Comparison of ENCODE assay signal across 8 cellular contexts in genomic region chr21:45541221-45542039, GRCh38. TPM values are rescaled to one million over a fixed set of nuclear protein-coding genes. Genes with fewer than 3 reads are reported as not detected.
DNase-seq lines count a peak whose midpoint lies in the region; ATAC-seq, FAIRE-seq and TF ChIP-seq lines count a peak whose summit lies in the region.

No MANE protein-coding gene starts in this region.

- TF ChIP-seq POLR2A in GM18526 (IDR thresholded peaks at IDR 0.05; ENCODE audit: extremely low read depth, insufficient read length) (peak; percentile 41), GM12878 (IDR thresholded peaks at IDR 0.05; ENCODE audit: low read depth, low read length) (peak; percentile 72)

- TF ChIP-seq EP300 in GM12878 (IDR thresholded peaks at IDR 0.05; ENCODE audit: borderline replicate concordance in 1 of 2, control insufficient read depth in 1 of 2, low read depth in 2 of 2, low read length in 2 of 2): 0 out of 4 replicates have a peak, but pooled peaks of 1 of the 2 experiments have one; percentile 10

- RAD21 ChIA-PET in GM12878 (lab: Charles Lee; ENCODE audit: unreplicated experiment): no interaction called here

- TF ChIP-seq CTCF in GM12878 (IDR thresholded peaks at IDR 0.05 in 2 of 3, conservative IDR thresholded peaks at IDR 0.05 in 1 of 3; ENCODE audit: control insufficient read depth in 2 of 3, extremely low read depth in 1 of 3, insufficient read depth in 1 of 3, low read depth in 3 of 3, low read length in 3 of 3): no peak

- H3K9ac ChIP-seq in Karpas-422 (ENCODE audit: low read length) (peak overlapping the region; percentile 85), GM12878 (ENCODE audit: control insufficient read depth, insufficient read depth, low read length) (peak overlapping the region; percentile 52), iPS-18a (ENCODE audit: low read length) (peak overlapping the region; percentile 65)

- H3K4me2 ChIP-seq in Karpas-422 (ENCODE audit: low read depth, low read length, poor library complexity, severe bottlenecking): peak overlapping the region; percentile 77
- H3K4me2 ChIP-seq in GM12878 (ENCODE audit: control insufficient read depth, insufficient read depth): peak overlapping the region; percentile 95

- ATAC-seq in GM12878 (peak; percentile 78), HG02571 (IDR thresholded peaks at IDR 0.05; ENCODE audit: unreplicated experiment) (no peak)

- CTCF ChIA-PET in GM12878 (lab: Yijun Ruan, JAX): interaction anchor here (2.0 kb wide), 1 partner anchor 15 kb away, joined by 6 read pairs; no protein-coding TSS in a partner anchor

- POLR2A ChIA-PET in GM12878 (lab: Charles Lee): no interaction called here

- FAIRE-seq in GM12878 (lab: Jason Lieb, UNC): peak; percentile 80

- DNase-seq in 8988T (peak; percentile 99), Karpas-422 (peak; percentile 88), T-helper 9 cell (peak; percentile 67), GM12878 (ENCODE audit: low read depth, low spot score) (no peak)

- no peaks in the 10 kb centered on the region for H3K9me3 ChIP-seq in Karpas-422 (ENCODE audit: low read length)
- no peaks in the 10 kb centered on the region for H3K9me3 ChIP-seq in GM12878 (replicated peaks; ENCODE audit: control insufficient read depth, insufficient read depth, low read length)
- no peaks in the 10 kb centered on the region for H3K9me3 ChIP-seq in iPS-18a (ENCODE audit: control insufficient read depth, low read depth, low read length)

- H3K4me1 ChIP-seq in Karpas-422 (ENCODE audit: low read length) (peaks cover 7% of the 10 kb centered on the region), GM12878 (ENCODE audit: control insufficient read depth, insufficient read depth, low read length) (peaks cover 12% of the 10 kb centered on the region), iPS-18a (ENCODE audit: control insufficient read depth, low read depth, low read length) (no peaks in the 10 kb centered on the region)

- intact Hi-C loops in GM12878 (cut with micrococcal nuclease; ENCODE audit: unreplicated experiment): loop anchor here (10.0 kb wide), 1 partner anchor 67 kb away; no protein-coding TSS in a partner anchor

- SMC1A ChIA-PET in GM12878 (lab: Charles Lee; ENCODE audit: uncharacterized antibody, unreplicated experiment): interaction anchor here (0.9 kb wide), 1 partner anchor 15 kb away, joined by 3 read pairs; no protein-coding TSS in a partner anchor

- H3K27ac ChIP-seq in Karpas-422 (ENCODE audit: low read length) (no peak overlapping the region), GM12878 (ENCODE audit: control insufficient read depth, insufficient read depth) (peak overlapping the region; percentile 69; the same call in 1 of the 2 replicates), iPS-18a (ENCODE audit: low read length) (no peak overlapping the region), skin epidermis (peak overlapping the region; percentile 61 to 90 (median 78))

- H3K4me3 ChIP-seq in Karpas-422 (ENCODE audit: low read length): peak overlapping the region; percentile 76
- H3K4me3 ChIP-seq in GM12878: peak overlapping the region; percentile 78
- peak overlapping the region; percentile 75 for H3K4me3 ChIP-seq in iPS-18a (ENCODE audit: low read length)
- H3K4me3 ChIP-seq in skin epidermis: peak overlapping the region; percentile 53 to 80 (median 77)

- WGBS in GM12878 (ENCODE audit: insufficient coverage, insufficient replicate concordance, low lambda C conversion rate, missing lambda C conversion rate): 7% methylated on average over 41 of the region's 50 CpGs

- H3K79me2 ChIP-seq in Karpas-422 (ENCODE audit: low read length) (peaks cover 29% of the 10 kb centered on the region), GM12878 (ENCODE audit: control insufficient read depth, insufficient read depth, low read length) (peaks cover 33% of the 10 kb centered on the region)

- H3K9me2 ChIP-seq in Karpas-422 (replicated peaks; ENCODE audit: insufficient read depth, low read length): no peaks in the 10 kb centered on the region

- H3K27me3 ChIP-seq in Karpas-422 (ENCODE audit: low read length) (no peaks in the 10 kb centered on the region), GM12878 (replicated peaks in 1 of 2; ENCODE audit: control insufficient read depth in 2 of 2, insufficient read depth in 2 of 2, low read length in 1 of 2) (no peaks in the 10 kb centered on the region), iPS-18a (ENCODE audit: control insufficient read depth, insufficient read depth, low read length) (no peaks in the 10 kb centered on the region)

- in situ Hi-C loops in GM12878 (cut with MboI): no loop called here

- H4K20me1 ChIP-seq in Karpas-422 (ENCODE audit: insufficient read depth, low read depth, low read length) (no peaks in the 10 kb centered on the region), GM12878 (ENCODE audit: control insufficient read depth, insufficient read depth) (no peaks in the 10 kb centered on the region)

- H3K36me3 ChIP-seq in Karpas-422 (ENCODE audit: insufficient read depth, low read length): no peaks in the 10 kb centered on the region
- peaks cover 0 to 5% of the 10 kb centered on the region in 2 experiments; a peak in 2 of 4 replicates for H3K36me3 ChIP-seq in GM12878 (ENCODE audit: control insufficient read depth in 2 of 2, insufficient read depth in 2 of 2, low read length in 1 of 2)
- H3K36me3 ChIP-seq in iPS-18a (ENCODE audit: control insufficient read depth, low read depth, low read length): no peaks in the 10 kb centered on the region

- TF ChIP-seq RAD21 in GM12878 (IDR thresholded peaks at IDR 0.05; ENCODE audit: insufficient read depth, low read depth, low read length): no peak

- H2AFZ ChIP-seq in Karpas-422 (ENCODE audit: low read length) (no peak overlapping the region), GM12878 (ENCODE audit: control insufficient read depth, low read depth, low read length) (peak overlapping the region; percentile 45)

- BruUV-seq in GM12878 (replicated peaks; lab: Mats Ljungman, UMichigan): TSS peak; percentile 67

TF ChIP-seq in GM12878, 131 proteins besides CTCF, POLR2A, EP300 and RAD21 (continues in another document):
- TF ChIP-seq EED (IDR thresholded peaks at IDR 0.05; ENCODE audit: low read depth) (peak; percentile 46; the same call in 1 of the 2 replicates), EGR1 (IDR thresholded peaks at IDR 0.05; ENCODE audit: borderline replicate concordance in 1 of 2, low read depth in 2 of 2, low read length in 2 of 2) (peak in 1 of 2 experiments; percentile 55; a peak in 1 of 3 replicates), BCL11A (IDR thresholded peaks at IDR 0.05; ENCODE audit: low read depth, low read length) (no peak), PKNOX1 (IDR thresholded peaks at IDR 0.05) (0 out of 2 replicates have a peak, but pooled peaks have one; percentile 7), IKZF1 (conservative IDR thresholded peaks at IDR 0.05) (peak; percentile 75), STAT3 (IDR thresholded peaks at IDR 0.05; ENCODE audit: low read depth, low read length) (no peak), MEF2A (IDR thresholded peaks at IDR 0.05; ENCODE audit: insufficient read depth, low read depth, low read length) (no peak), NBN (IDR thresholded peaks at IDR 0.05) (0 out of 2 replicates have a peak, but pooled peaks have one; percentile 33), MYB (IDR thresholded peaks at IDR 0.05; ENCODE audit: borderline replicate concordance, low read depth, low read length) (no peak)

RNA-seq across cellular contexts. Expression of gene SLC19A1, which starts 0.8 kb away (rescaled TPM):
- 4.3 and 7.4 TPM in 2 replicates for total RNA-seq in Karpas-422 (2014; rRNA removed; shearing (Covaris generic); ENCODE audit: low replicate concordance)
- total RNA-seq in GM12878 (2013; cell fraction: nucleolus; rRNA removed): 66.8 and 69.0 TPM in 2 replicates
- total RNA-seq in GM12878 (2014; rRNA removed): 14.7 and 18.4 TPM in 2 replicates
- total RNA-seq in GM12878 (2014; rRNA removed; fragmentation: Illumina TruSeq; extraction: Trizol): 5.5 and 6.1 TPM in 2 replicates
- 43.8 and 49.7 TPM in 2 replicates for total RNA-seq in GM12878 (2021)
- 3.7 TPM for polyA plus RNA-seq in GM12878 (2011; ENCODE audit: low read depth)
- polyA plus RNA-seq in GM12878 (2011; rRNA removed): 1.9 and 5.6 TPM in 2 replicates
- 10.4 and 16.7 TPM in 2 replicates for polyA plus RNA-seq in GM12878 (2011; cell fraction: cytosol; rRNA removed)
- 36.7 and 53.6 TPM in 2 replicates for polyA plus RNA-seq in GM12878 (2011; cell fraction: nucleus; rRNA removed)
- polyA plus RNA-seq in GM12878 (2012): 12.3 and 13.1 TPM in 2 replicates
- polyA plus RNA-seq in GM12878 (2014; fragmentation: Illumina TruSeq; extraction: Trizol): 1.6 and 3.5 TPM in 2 replicates
- 1 to 10 TPM in 1 of 2 experiments, under 1 TPM in 1; 0.42 to 1.5 TPM for polyA plus RNA-seq in GM12878 (2014; fragmentation: Nextera tagmentation; extraction: Ambion mirVana)
- polyA plus RNA-seq in GM12878 (2014; rRNA removed): 23.8 and 29.8 TPM in 2 replicates
- polyA plus RNA-seq in GM12878 (2016; fragmentation: Nextera tagmentation; extraction: Ambion mirVana): 10 to 100 TPM; 40.3 to 42.0 TPM
- polyA minus RNA-seq in GM12878 (2011; rRNA and poly(A)+ RNA removed): 16.2 and 21.9 TPM in 2 replicates
- 9.0 and 10.3 TPM in 2 replicates for polyA minus RNA-seq in GM12878 (2011; cell fraction: cytosol; rRNA and poly(A)+ RNA removed)
- 12.1 and 17.7 TPM in 2 replicates for polyA minus RNA-seq in GM12878 (2011; cell fraction: nucleus; rRNA and poly(A)+ RNA removed)

Comparison
In these comparisons a context has a peak if more than half of its experiments do, and no peak if none do; other contexts are left out.
1. H3K27ac ChIP-seq: peak in GM12878 (single experiment) and skin epidermis (21 of 21); none in Karpas-422 (single experiment) and iPS-18a (single experiment).
2. Peak in every context shown above with its lines, with median percentiles within 50 percentile points of each other: H3K4me3 ChIP-seq and H3K9ac ChIP-seq.